ENCODE assay signal across 8 cellular contexts in genomic region chr5:141636413-141637265, GRCh38.
A peak's percentile ranks its signal among the peaks of the same experiment; 100 is the strongest.
DNase-seq lines count a peak whose midpoint lies in the region; ATAC-seq and TF ChIP-seq lines count a peak whose summit lies in the region.

Gene HDAC3, minus strand, starts transcription at chr5:141636849. Its CDS starts 59 bp downstream, at chr5:141636790.
Gene RELL2, plus strand, starts transcription at chr5:141636997. Its CDS starts 1,229 bp downstream, at chr5:141638226.

- peak within 1 kb of the TSS; percentile 92 for H3K4me3 ChIP-seq in AG09309 (ENCODE audit: control insufficient read depth, low read depth, low read length)

- ATAC-seq in GM18909 (IDR thresholded peaks at IDR 0.05; ENCODE audit: poor library complexity, unreplicated experiment) = peak; percentile 72
- ATAC-seq in HG03159 (IDR thresholded peaks at IDR 0.05; ENCODE audit: unreplicated experiment) = peak; percentile 75

- TF ChIP-seq CTCF in AG09309 (IDR thresholded peaks at IDR 0.05; ENCODE audit: control insufficient read depth, insufficient read depth, low read depth, low read length, missing control alignments) = no peak

- peak within 1 kb of the TSS; percentile 73 for H3K27ac ChIP-seq in layer of hippocampus (ENCODE audit: low read depth, low read length)

- peak; percentile 40 for DNase-seq in AG09309 (ENCODE audit: low read depth)
- DNase-seq in NCI-H446 (lab: John Stamatoyannopoulos, UW) = peak; percentile 47 to 91
- peak; percentile 90 for DNase-seq in activated CD4-positive, alpha-beta T cell treated with anti-CD3 and anti-CD28 coated beads for 1 hour
- peak; percentile 14 to 81 for DNase-seq in cerebellar nuclear complex (lab: John Stamatoyannopoulos, UW)
- DNase-seq in stimulated activated CD4-positive, alpha-beta T cell treated with anti-CD3 and anti-CD28 coated beads, Interleukin-1b, Interleukin-23, amount 100 ng/mL, for 1 hour (ENCODE audit: low read depth in 2 of 2) = peak; percentile 87 to 97

- no peaks in the 10 kb centered on the region for H3K27me3 ChIP-seq in layer of hippocampus (ENCODE audit: control insufficient read depth, insufficient read depth, low read length)

Comparison
In these comparisons a context has a peak if more than half of its experiments do, and no peak if none do; other contexts are left out.
1. Peak in every context shown above with its lines: DNase-seq, ATAC-seq, H3K4me3 ChIP-seq and H3K27ac ChIP-seq.
2. DNase-seq: peak in every context shown above with its lines; median percentile 92 in stimulated activated CD4-positive, alpha-beta T cell treated with anti-CD3 and anti-CD28 coated beads, Interleukin-1b, Interleukin-23, amount 100 ng/mL, for 1 hour; 90 in activated CD4-positive, alpha-beta T cell treated with anti-CD3 and anti-CD28 coated beads for 1 hour; 69 in NCI-H446; 48 in cerebellar nuclear complex; 40 in AG09309.